In the genomic region with DNA sequence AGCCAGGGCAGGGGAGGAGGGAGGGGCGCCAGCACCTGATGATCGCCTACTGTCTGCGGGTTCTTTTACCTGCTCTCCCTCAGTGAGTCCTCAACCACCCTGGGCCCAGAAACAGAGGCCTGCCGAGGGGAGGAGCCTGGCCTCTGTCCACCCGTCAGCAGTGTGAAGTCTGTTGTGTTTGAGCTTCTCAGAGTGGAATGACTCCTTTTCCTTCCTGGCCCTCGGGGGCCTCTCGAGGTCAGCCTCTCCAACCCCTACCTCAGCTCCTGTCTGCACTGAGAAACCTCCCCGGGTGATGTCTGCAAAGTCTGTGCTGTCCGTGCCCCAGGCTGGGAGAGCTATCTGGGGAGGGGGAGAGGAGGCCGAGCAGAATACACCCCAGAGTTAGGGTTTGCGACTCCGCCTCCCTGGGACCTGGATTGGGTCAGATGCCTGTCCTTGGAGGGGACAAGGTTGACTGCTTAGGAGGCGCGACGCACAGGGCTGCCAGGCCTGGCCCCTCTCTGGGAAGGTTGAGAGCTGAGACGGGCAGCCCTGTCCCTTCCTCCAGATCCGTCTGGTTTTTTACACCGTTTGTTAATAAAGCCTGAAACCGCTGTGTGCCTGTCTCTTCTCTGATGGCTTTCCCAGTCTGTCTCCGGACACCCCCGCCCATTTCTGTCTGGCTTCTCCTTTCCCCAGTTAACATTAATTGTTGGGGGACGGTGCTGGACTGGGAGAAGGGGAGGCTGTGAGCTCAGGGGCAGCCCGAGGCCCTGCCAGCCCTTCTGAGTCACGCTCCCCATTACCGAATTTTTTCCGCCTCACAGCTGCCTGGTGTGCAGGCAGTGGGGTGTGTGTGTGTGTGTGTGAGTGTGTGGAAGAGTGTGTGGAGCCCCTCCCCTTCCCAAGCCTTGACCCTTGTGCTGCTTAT, we compare ENCODE assay signal across 10 cellular contexts. TPM values are rescaled to one million over a fixed set of nuclear protein-coding genes. Genes with fewer than 3 reads are reported as not detected.
DNase-seq lines count a peak whose midpoint lies in the region; ATAC-seq and TF ChIP-seq lines count a peak whose summit lies in the region.
"Had no signal": no experiment of that assay in that cellular context is flagged by ENCODE, and none has a peak within 500 bp of the region (broad histone marks: within the 10 kb centered on the region; RNA-seq: fewer than 3 reads in every experiment).

No MANE protein-coding gene starts in this region.

- no peak overlapping the region for H3K9ac ChIP-seq in DND-41 (ENCODE audit: low read depth, low read length)
- H3K9ac ChIP-seq: KMS-11 had no signal

- WGBS in hepatocyte (ENCODE audit: low lambda C conversion rate, missing lambda C conversion rate): 33% methylated on average over 23 of the region's 26 CpGs
- 43 to 70% (median 54%) methylated on average over 16 to 26 of the region's 26 CpGs for WGBS in spleen, 5 donors

- no peaks in the 10 kb centered on the region for H3K9me2 ChIP-seq in hepatocyte (replicated peaks; ENCODE audit: insufficient read depth)

- H2AFZ ChIP-seq in DND-41 (ENCODE audit: low read depth, low read length) (no peak overlapping the region), hepatocyte (no peak overlapping the region)

- no peaks in the 10 kb centered on the region for H3K27me3 ChIP-seq in DND-41 (ENCODE audit: insufficient read depth, low read length, poor library complexity)
- peaks cover 1% of the 10 kb centered on the region for H3K27me3 ChIP-seq in hepatocyte
- H3K27me3 ChIP-seq in spleen (replicated peaks in 1 of 7): peaks cover 0 to 49% (median 0%) of the 10 kb centered on the region in 7 donors

- peaks cover 14% of the 10 kb centered on the region for H3K36me3 ChIP-seq in DND-41 (ENCODE audit: insufficient read depth, low read length)
- H3K36me3 ChIP-seq in hepatocyte (replicated peaks; ENCODE audit: insufficient read depth, low read depth): no peaks in the 10 kb centered on the region
- H3K36me3 ChIP-seq in spleen: peaks cover 0 to 21% (median 14%) of the 10 kb centered on the region in 6 donors

- peaks cover 9% of the 10 kb centered on the region for H3K79me2 ChIP-seq in DND-41 (ENCODE audit: insufficient read depth, low read length)
- H3K79me2 ChIP-seq in hepatocyte: peaks cover 10% of the 10 kb centered on the region

- no peak for DNase-seq in DND-41
- DNase-seq in hepatocyte (ENCODE audit: low spot score): peak; percentile 84
- no peak for DNase-seq in spleen
- no peak for DNase-seq in GF-D8 (lab: John Stamatoyannopoulos, UW)
- no peak for DNase-seq in midbrain (lab: John Stamatoyannopoulos, UW)

- H3K4me3 ChIP-seq in DND-41 (ENCODE audit: low read depth in 1 of 2, low read length in 2 of 2) (no peak overlapping the region), hepatocyte (no peak overlapping the region), spleen (no peak overlapping the region)

- H4K20me1 ChIP-seq in DND-41 (ENCODE audit: insufficient read depth, low read length) (peaks cover 4% of the 10 kb centered on the region; the same call in 1 of the 2 replicates), hepatocyte (ENCODE audit: insufficient read depth, poor library complexity, severe bottlenecking) (no peaks in the 10 kb centered on the region)

- H3K9me3 ChIP-seq in DND-41 (ENCODE audit: insufficient read depth, low read length, severe bottlenecking) (no peaks in the 10 kb centered on the region), hepatocyte (ENCODE audit: low read depth) (no peaks in the 10 kb centered on the region), spleen (no peaks in the 10 kb centered on the region)

- TF ChIP-seq POLR2A in spleen (IDR thresholded peaks at IDR 0.05): no peak

- H3K27ac ChIP-seq in DND-41 (ENCODE audit: low read length) (no peak overlapping the region), angular gyrus (ENCODE audit: low read depth, low read length) (peak overlapping the region; percentile 48), hepatocyte (peak overlapping the region; percentile 93), spleen (peak overlapping the region; percentile 13 to 87 (median 66))
- H3K27ac ChIP-seq: KMS-11 had no signal

- ATAC-seq in DND-41 (ENCODE audit: insufficient read depth, low read depth): no peak
- no peak for ATAC-seq in GM21528 (IDR thresholded peaks at IDR 0.05; ENCODE audit: low FRiP score, unreplicated experiment)

- H3K4me1 ChIP-seq in DND-41 (ENCODE audit: insufficient read depth, low read length) (peaks cover 37% of the 10 kb centered on the region), hepatocyte (ENCODE audit: insufficient read depth) (peaks cover 30% of the 10 kb centered on the region), spleen (peaks cover 12 to 82% (median 45%) of the 10 kb centered on the region in 6 donors)

- 0 out of 2 replicates have a peak overlapping the region, but pooled peaks have one; percentile 2 for H3K4me2 ChIP-seq in DND-41 (ENCODE audit: insufficient read depth, low read length)
- peak overlapping the region; percentile 94 for H3K4me2 ChIP-seq in hepatocyte
- H3K4me2 ChIP-seq: KMS-11 had no signal

- TF ChIP-seq CTCF in DND-41 (IDR thresholded peaks at IDR 0.05; ENCODE audit: borderline replicate concordance, extremely low read depth, low read length, poor library complexity, severe bottlenecking) (no peak), hepatocyte (IDR thresholded peaks at IDR 0.05; ENCODE audit: poor library complexity) (no peak), spleen (IDR thresholded peaks at IDR 0.05 in 8 of 11, conservative IDR thresholded peaks at IDR 0.05 in 3 of 11) (no peak)

- intact Hi-C loops in spleen (cut with DNase I; ENCODE audit: low total_unique reads): no loop called here

TF ChIP-seq in PFSK-1, 5 proteins besides CTCF, POLR2A, EP300 and RAD21:
- TF ChIP-seq SIN3A (IDR thresholded peaks at IDR 0.05; ENCODE audit: borderline replicate concordance, insufficient read depth, low read length) (0 out of 2 replicates have a peak, but pooled peaks have one; percentile 12), TAF1 (IDR thresholded peaks at IDR 0.05; ENCODE audit: borderline replicate concordance, insufficient read depth, low read length) (0 out of 2 replicates have a peak, but pooled peaks have one; percentile 41), FOXP2 (optimal IDR thresholded peaks at IDR 0.05; ENCODE audit: borderline replicate concordance, extremely low read depth, extremely low read length, insufficient read depth) (no peak), POLR2AphosphoS5 (IDR thresholded peaks at IDR 0.05; ENCODE audit: low read depth, low read length) (peak; percentile 72)
- TF ChIP-seq, protein P1, sequence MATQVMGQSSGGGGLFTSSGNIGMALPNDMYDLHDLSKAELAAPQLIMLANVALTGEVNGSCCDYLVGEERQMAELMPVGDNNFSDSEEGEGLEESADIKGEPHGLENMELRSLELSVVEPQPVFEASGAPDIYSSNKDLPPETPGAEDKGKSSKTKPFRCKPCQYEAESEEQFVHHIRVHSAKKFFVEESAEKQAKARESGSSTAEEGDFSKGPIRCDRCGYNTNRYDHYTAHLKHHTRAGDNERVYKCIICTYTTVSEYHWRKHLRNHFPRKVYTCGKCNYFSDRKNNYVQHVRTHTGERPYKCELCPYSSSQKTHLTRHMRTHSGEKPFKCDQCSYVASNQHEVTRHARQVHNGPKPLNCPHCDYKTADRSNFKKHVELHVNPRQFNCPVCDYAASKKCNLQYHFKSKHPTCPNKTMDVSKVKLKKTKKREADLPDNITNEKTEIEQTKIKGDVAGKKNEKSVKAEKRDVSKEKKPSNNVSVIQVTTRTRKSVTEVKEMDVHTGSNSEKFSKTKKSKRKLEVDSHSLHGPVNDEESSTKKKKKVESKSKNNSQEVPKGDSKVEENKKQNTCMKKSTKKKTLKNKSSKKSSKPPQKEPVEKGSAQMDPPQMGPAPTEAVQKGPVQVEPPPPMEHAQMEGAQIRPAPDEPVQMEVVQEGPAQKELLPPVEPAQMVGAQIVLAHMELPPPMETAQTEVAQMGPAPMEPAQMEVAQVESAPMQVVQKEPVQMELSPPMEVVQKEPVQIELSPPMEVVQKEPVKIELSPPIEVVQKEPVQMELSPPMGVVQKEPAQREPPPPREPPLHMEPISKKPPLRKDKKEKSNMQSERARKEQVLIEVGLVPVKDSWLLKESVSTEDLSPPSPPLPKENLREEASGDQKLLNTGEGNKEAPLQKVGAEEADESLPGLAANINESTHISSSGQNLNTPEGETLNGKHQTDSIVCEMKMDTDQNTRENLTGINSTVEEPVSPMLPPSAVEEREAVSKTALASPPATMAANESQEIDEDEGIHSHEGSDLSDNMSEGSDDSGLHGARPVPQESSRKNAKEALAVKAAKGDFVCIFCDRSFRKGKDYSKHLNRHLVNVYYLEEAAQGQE (IDR thresholded peaks at IDR 0.05; ENCODE audit: insufficient read depth in 1 of 2, low read depth in 2 of 2, low read length in 2 of 2): peak in 1 of 2 experiments; percentile 28; a peak in 2 of 4 replicates

RNA-seq across cellular contexts. Expression of a gene that starts 1.0 kb away (rescaled TPM):
- polyA plus RNA-seq in PFSK-1 (2012; ENCODE audit: insufficient read length, low read depth): 12.5 TPM
- total RNA-seq in hepatocyte: 0.04 and 0.80 TPM in 2 replicates
- polyA plus RNA-seq in hepatocyte: 3.2 and 5.1 TPM in 2 replicates
- 10 to 100 TPM; 11.0 to 30.6 (median 24.1) TPM for total RNA-seq in spleen
- polyA plus RNA-seq in spleen: 1 to 10 TPM in 2 of 3 donors, under 1 TPM in 1; 0.61 to 7.4 (median 2.5) TPM

RNA-seq across cellular contexts. Expression of a gene that starts 2.2 kb away (rescaled TPM):
- polyA plus RNA-seq in PFSK-1 (2012; ENCODE audit: insufficient read length, low read depth): 44.4 TPM
- total RNA-seq in hepatocyte (14.0 and 22.3 TPM in 2 replicates), spleen (10 to 100 TPM in 1 of 7 donors, 1 to 10 TPM in 6; 1.9 to 10.3 (median 6.9) TPM)
- polyA plus RNA-seq in hepatocyte (40.3 and 43.6 TPM in 2 replicates), spleen (10 to 100 TPM; 13.8 to 17.7 (median 15.5) TPM)

RNA-seq across cellular contexts. Expression of a gene that starts 10.8 kb away (rescaled TPM):
- 27.6 TPM for polyA plus RNA-seq in PFSK-1 (2012; ENCODE audit: insufficient read length, low read depth)
- total RNA-seq in hepatocyte (2.2 and 4.7 TPM in 2 replicates), spleen (10 to 100 TPM in 3 of 7 donors, 1 to 10 TPM in 4; 4.4 to 13.6 (median 9.7) TPM)
- polyA plus RNA-seq in hepatocyte (1.0 and 1.2 TPM in 2 replicates), spleen (1 to 10 TPM; 1.4 to 8.2 (median 1.7) TPM)

RNA-seq across cellular contexts. Expression of a gene that starts 22.7 kb away (rescaled TPM):
- polyA plus RNA-seq in PFSK-1 (2012; ENCODE audit: insufficient read length, low read depth): not detected
- total RNA-seq in hepatocyte (not detected in 2 replicates), spleen (not detected)
- polyA plus RNA-seq in hepatocyte (not detected in 2 replicates), spleen (not detected)
- total RNA-seq: subcutaneous adipose tissue had no signal

RNA-seq across cellular contexts. Expression of a gene that starts 25.8 kb away (rescaled TPM):
- 127 TPM for polyA plus RNA-seq in PFSK-1 (2012; ENCODE audit: insufficient read length, low read depth)
- total RNA-seq in hepatocyte: 79.3 and 90.4 TPM in 2 replicates
- 64.2 and 72.2 TPM in 2 replicates for polyA plus RNA-seq in hepatocyte
- 10 to 100 TPM; 38.6 to 85.0 (median 54.5) TPM for total RNA-seq in spleen
- 10 to 100 TPM; 55.6 to 98.7 (median 64.5) TPM for polyA plus RNA-seq in spleen
